In the genomic region with DNA sequence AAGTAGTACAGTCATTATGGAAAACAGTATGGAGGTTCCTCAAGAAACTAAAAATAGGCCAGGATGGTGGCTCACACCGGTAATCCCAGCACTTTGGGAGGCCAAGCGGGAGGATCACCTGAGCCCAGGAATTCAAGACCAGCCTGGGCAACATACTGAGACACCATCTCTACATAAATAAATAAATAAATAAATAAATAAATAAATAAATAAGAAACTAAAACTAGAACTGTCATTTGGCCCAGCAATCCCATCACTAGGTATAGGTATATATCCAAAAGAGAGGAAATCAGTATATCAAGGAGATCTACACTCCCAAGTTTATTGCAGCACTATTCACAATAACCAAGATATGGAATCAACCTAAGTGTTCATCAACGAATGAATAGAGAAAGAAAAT, we compare ENCODE assay signal across 1 cellular context.
A peak's percentile ranks its signal among the peaks of the same experiment; 100 is the strongest.
TF ChIP-seq lines count a peak whose summit lies in the region.
"Not testable (repeated sequence)": the region's sequence is repeated elsewhere in the genome, so short reads cannot be mapped to it uniquely, and the experiment has no call there.

No MANE protein-coding gene starts in this region.

- CTCF ChIA-PET in HEK293 (lab: Yijun Ruan, JAX): not testable (repeated sequence)

- not testable (repeated sequence) for H3K4me3 ChIP-seq in HEK293 (ENCODE audit: low read depth, low read length)

- not testable (repeated sequence) for H3K4me1 ChIP-seq in HEK293 (ENCODE audit: control insufficient read depth, insufficient read depth, low read length)

- not testable (repeated sequence) for H3K36me3 ChIP-seq in HEK293 (ENCODE audit: control insufficient read depth in 2 of 2, insufficient read depth in 1 of 2, low read length in 2 of 2)

- H3K27ac ChIP-seq in HEK293 (ENCODE audit: extremely low read depth, low read depth, low read length): not testable (repeated sequence)

- H3K9me3 ChIP-seq in HEK293 (ENCODE audit: control insufficient read depth, insufficient read depth, low read depth, low read length): not testable (repeated sequence)

- POLR2A ChIA-PET in HEK293 (lab: Yijun Ruan, JAX): not testable (repeated sequence)

- not testable (repeated sequence) for TF ChIP-seq CTCF in HEK293 (tag by site-specific recombination; IDR thresholded peaks at IDR 0.05)

TF ChIP-seq in HEK293, 187 proteins besides CTCF, POLR2A, EP300 and RAD21:
- TF ChIP-seq ZNF558 (tag by site-specific recombination; IDR thresholded peaks at IDR 0.05) (peak; percentile 47; the same call in 1 of the 2 replicates), ZXDB (tag by site-specific recombination; IDR thresholded peaks at IDR 0.05) (0 out of 2 replicates have a peak, but pooled peaks have one; percentile 35), ZNF518A (tag by site-specific recombination; conservative IDR thresholded peaks at IDR 0.05; ENCODE audit: low read depth) (peak; percentile 70), ZNF202 (tag by site-specific recombination; IDR thresholded peaks at IDR 0.05; ENCODE audit: borderline replicate concordance) (peak; percentile 84; the same call in 1 of the 2 replicates), ZNF426 (tag by site-specific recombination; IDR thresholded peaks at IDR 0.05) (peak; percentile 69), ZNF394 (tag by site-specific recombination; IDR thresholded peaks at IDR 0.05; ENCODE audit: borderline replicate concordance) (peak; percentile 61; the same call in 1 of the 2 replicates), ZNF140 (tag by site-specific recombination; IDR thresholded peaks at IDR 0.05) (peak; percentile 65; the same call in 1 of the 2 replicates), ZNF654 (tag by site-specific recombination; IDR thresholded peaks at IDR 0.05; ENCODE audit: low read depth) (peak; percentile 22; the same call in 1 of the 2 replicates), ZNF560 (tag by site-specific recombination; IDR thresholded peaks at IDR 0.05; ENCODE audit: borderline replicate concordance) (0 out of 2 replicates have a peak, but pooled peaks have one; percentile 35), ZNF555 (tag by site-specific recombination; conservative IDR thresholded peaks at IDR 0.05) (peak; percentile 66), GLI2 (tag by site-specific recombination; IDR thresholded peaks at IDR 0.05; ENCODE audit: borderline replicate concordance, low read depth) (peak; percentile 27; the same call in 1 of the 2 replicates), ZNF623 (tag by site-specific recombination; IDR thresholded peaks at IDR 0.05) (peak; percentile 47; the same call in 1 of the 2 replicates), ZBTB11 (tag by site-specific recombination; conservative IDR thresholded peaks at IDR 0.05; ENCODE audit: low read depth) (peak; percentile 53; the same call in 1 of the 2 replicates)
